ENCODE assay signal across 9 cellular contexts in genomic region chr6:116251568-116252384, GRCh38. TPM values are rescaled to one million over a fixed set of nuclear protein-coding genes. Genes with fewer than 3 reads are reported as not detected.
DNase-seq lines count a peak whose midpoint lies in the region; ATAC-seq and TF ChIP-seq lines count a peak whose summit lies in the region.
"Had no signal": no experiment of that assay in that cellular context is flagged by ENCODE, and none has a peak within 500 bp of the region (broad histone marks: within the 10 kb centered on the region; RNA-seq: fewer than 3 reads in every experiment).

No MANE protein-coding gene starts in this region.

- H3K79me2 ChIP-seq in Karpas-422 (ENCODE audit: low read length) = peaks cover 49% of the 10 kb centered on the region

- no peak for TF ChIP-seq CTCF in left lung (IDR thresholded peaks at IDR 0.05)

- H3K9ac ChIP-seq in Karpas-422 (ENCODE audit: low read length) = peak overlapping the region; percentile 39

- H3K4me2 ChIP-seq in Karpas-422 (ENCODE audit: low read depth, low read length, poor library complexity, severe bottlenecking) = peak overlapping the region; percentile 85

- H3K27me3 ChIP-seq in Karpas-422 (ENCODE audit: low read length) (no peaks in the 10 kb centered on the region), muscle layer of duodenum (ENCODE audit: low read depth, low read length) (no peaks in the 10 kb centered on the region), left lung (no peaks in the 10 kb centered on the region)

- H3K4me1 ChIP-seq in Karpas-422 (ENCODE audit: low read length) = peaks cover 48% of the 10 kb centered on the region
- peaks cover 26 to 48% of the 10 kb centered on the region in 2 donors for H3K4me1 ChIP-seq in muscle layer of duodenum (ENCODE audit: control insufficient read depth in 1 of 2, insufficient read depth in 2 of 2, low read length in 2 of 2)
- peaks cover 33 to 53% of the 10 kb centered on the region in 2 donors for H3K4me1 ChIP-seq in left lung

- H2AFZ ChIP-seq in Karpas-422 (ENCODE audit: low read length) = no peak overlapping the region

- H3K9me3 ChIP-seq in Karpas-422 (ENCODE audit: low read length) (no peaks in the 10 kb centered on the region), muscle layer of duodenum (ENCODE audit: control insufficient read depth in 1 of 2, low read length in 2 of 2) (no peaks in the 10 kb centered on the region), left lung (no peaks in the 10 kb centered on the region)

- DNase-seq in CD1c-positive myeloid dendritic cell (ENCODE audit: extremely low spot score) (peak; percentile 22), Karpas-422 (no peak), cerebellar cortex (ENCODE audit: low spot score) (peak; percentile 40), DMS153 (lab: John Stamatoyannopoulos, UW) (no peak), retina (no peak), NCI-H1417 treated with DMSO at 0.1 percent for 48 hours (lab: John Stamatoyannopoulos, UW) (no peak), left lung (no peak)
- DNase-seq: activated naive CD4-positive, alpha-beta T cell had no signal

- no peak for ATAC-seq in left lung

- H4K20me1 ChIP-seq in Karpas-422 (ENCODE audit: insufficient read depth, low read depth, low read length) = no peaks in the 10 kb centered on the region

- no peak overlapping the region for H3K27ac ChIP-seq in Karpas-422 (ENCODE audit: low read length)
- H3K27ac ChIP-seq in muscle layer of duodenum (ENCODE audit: low read length) = no peak overlapping the region
- no peak overlapping the region for H3K27ac ChIP-seq in left lung

- peak overlapping the region; percentile 87; the same call in 1 of the 2 replicates for H3K4me3 ChIP-seq in Karpas-422 (ENCODE audit: low read length)
- H3K4me3 ChIP-seq in muscle layer of duodenum (ENCODE audit: low read depth in 1 of 2, low read length in 2 of 2) = peak overlapping the region; percentile 34 to 85
- H3K4me3 ChIP-seq in left lung = no peak overlapping the region

- intact Hi-C loops in left lung (cut with DNase I) = no loop called here

- H3K36me3 ChIP-seq in Karpas-422 (ENCODE audit: insufficient read depth, low read length) = no peaks in the 10 kb centered on the region
- peaks cover 0 to 4% of the 10 kb centered on the region in 2 donors for H3K36me3 ChIP-seq in muscle layer of duodenum (ENCODE audit: control insufficient read depth in 1 of 2, insufficient read depth in 2 of 2, low read length in 2 of 2)
- no peaks in the 10 kb centered on the region for H3K36me3 ChIP-seq in left lung

- H3K9me2 ChIP-seq in Karpas-422 (replicated peaks; ENCODE audit: insufficient read depth, low read length) = no peaks in the 10 kb centered on the region

RNA-seq across cellular contexts. Expression of gene TSPYL4, which starts 2.1 kb away (rescaled TPM):
- total RNA-seq in Karpas-422 (2014; rRNA removed; shearing (Covaris generic); ENCODE audit: low replicate concordance) = 19.8 and 24.9 TPM in 2 replicates
- total RNA-seq in left lung = 10 to 100 TPM; 10.2 to 17.6 TPM

RNA-seq across cellular contexts. Expression of gene TSPYL1, which starts 28.0 kb away (rescaled TPM):
- total RNA-seq in Karpas-422 (2014; rRNA removed; shearing (Covaris generic); ENCODE audit: low replicate concordance) = 38.8 and 46.0 TPM in 2 replicates
- total RNA-seq in left lung = 10 to 100 TPM; 61.9 to 89.3 TPM

Comparison
In these comparisons a context has a peak if more than half of its experiments do, and no peak if none do; other contexts are left out.
1. DNase-seq: peak in CD1c-positive myeloid dendritic cell (single experiment) and cerebellar cortex (single experiment); none in Karpas-422 (single experiment), DMS153 (single experiment), retina (single experiment), NCI-H1417 treated with DMSO at 0.1 percent for 48 hours (single experiment) and left lung (0 of 2).
2. H3K4me3 ChIP-seq: peak in Karpas-422 (single experiment) and muscle layer of duodenum (2 of 2); none in left lung (0 of 2).